21 cellular contexts compared by ENCODE assay signal in genomic region chr6:44048277-44048676, GRCh38.
A peak's percentile ranks its signal among the peaks of the same experiment; 100 is the strongest.
DNase-seq lines count a peak whose midpoint lies in the region; ATAC-seq, FAIRE-seq and TF ChIP-seq lines count a peak whose summit lies in the region.
"Had no signal": no experiment of that assay in that cellular context is flagged by ENCODE, and none has a peak within 500 bp of the region (broad histone marks: within the 10 kb centered on the region; RNA-seq: fewer than 3 reads in every experiment).

No MANE protein-coding gene starts in this region.

- no peak overlapping the region for H3K18ac ChIP-seq in H1 (ENCODE audit: extremely low read depth, low read length)

- DNase-seq in A549 (ENCODE audit: low read depth in 1 of 2, low spot score in 1 of 2) = no peak
- DNase-seq in H1 (ENCODE audit: low read depth in 1 of 2, low spot score in 2 of 2) = no peak
- DNase-seq in NCI-H1417 (lab: John Stamatoyannopoulos, UW) = no peak
- DNase-seq in mucosa of descending colon = no peak
- DNase-seq: ACHN; Caco-2; CD4-positive, CD25-positive, alpha-beta regulatory T cell; DMS153; H9; KBM-7; NCI-H1092; NCI-H1694; NCI-H510A treated with DMSO at 0.1 percent for 48 hours had no signal

- ATAC-seq in A549 = no peak
- no peak for ATAC-seq in HG03139 (IDR thresholded peaks at IDR 0.05; ENCODE audit: unreplicated experiment)
- no peak for ATAC-seq in HG03460 (IDR thresholded peaks at IDR 0.05; ENCODE audit: unreplicated experiment)
- ATAC-seq in mucosa of descending colon = no peak

- no peak overlapping the region for H2AFZ ChIP-seq in H1 (ENCODE audit: low read length)

- intact Hi-C loops in mucosa of descending colon (cut with DNase I, micrococcal nuclease) = no loop called here

- peaks cover 3% of the 10 kb centered on the region; the same call in 1 of the 2 replicates for H3K79me1 ChIP-seq in H1 (ENCODE audit: low read depth, low read length)

- H2AK5ac ChIP-seq in H1 (ENCODE audit: low read depth, low read length) = no peak overlapping the region

- 100% methylated on average over 2 of the region's 6 CpGs for WGBS in A549 (ENCODE audit: missing lambda C conversion rate)
- 91% methylated on average over 6 of the region's 6 CpGs; no CpG with 5 or more reads in 1 of the 2 experiments for WGBS in H1 (ENCODE audit: extremely low coverage in 1 of 2, insufficient coverage in 1 of 2, insufficient read length in 1 of 2, insufficient replicate concordance in 2 of 2, low coverage in 1 of 2, low lambda C conversion rate in 2 of 2, missing lambda C conversion rate in 1 of 2), 2 experiments

- no peak overlapping the region; the same call in 1 of the 2 replicates for H2BK5ac ChIP-seq in H1 (ENCODE audit: low read depth, low read length)

- CTCF ChIA-PET in A549 (lab: Yijun Ruan, JAX) (interaction anchor here (1.1 to 2.3 kb wide), 3 partner anchors 15 to 30 kb away, joined by 3 to 9 read pairs (median 4); no protein-coding TSS in a partner anchor), H1 (lab: Charles Lee; ENCODE audit: partially characterized antibody) (interaction anchor here (1.0 to 23.4 kb wide), 4 partner anchors 16 to 43 kb away, joined by 3 to 331 read pairs (median 58); no protein-coding TSS in a partner anchor)

- H4K91ac ChIP-seq in H1 (replicated peaks; ENCODE audit: insufficient read length, low read length) = no peak overlapping the region

- no peaks in the 10 kb centered on the region for H3K36me3 ChIP-seq in H1 (ENCODE audit: control insufficient read depth in 2 of 4, insufficient read depth in 4 of 4, low read length in 3 of 4)
- H3K36me3 ChIP-seq in rectal smooth muscle tissue (ENCODE audit: control insufficient read depth, insufficient read depth, low read length) = no peaks in the 10 kb centered on the region
- no peaks in the 10 kb centered on the region for H3K36me3 ChIP-seq in mucosa of descending colon (ENCODE audit: low read depth)

- H3K4me2 ChIP-seq in A549 = peak overlapping the region; percentile 40; the same call in 1 of the 3 replicates
- H3K4me2 ChIP-seq in H1 (ENCODE audit: insufficient read depth in 1 of 2, low read depth in 2 of 2, low read length in 2 of 2) = no peak overlapping the region

- peaks cover 0 to 3% of the 10 kb centered on the region in 2 experiments for H4K20me1 ChIP-seq in H1 (replicated peaks in 1 of 2; ENCODE audit: control insufficient read depth in 1 of 2, insufficient read depth in 2 of 2, low read length in 2 of 2)

- no peak overlapping the region for H3K23ac ChIP-seq in H1 (ENCODE audit: insufficient read length)

- H2BK12ac ChIP-seq in H1 (ENCODE audit: low read depth, low read length) = 0 out of 2 replicates have a peak overlapping the region, but pooled peaks have one; percentile 27

- H2BK120ac ChIP-seq in H1 (replicated peaks; ENCODE audit: low read depth, low read length) = no peak overlapping the region

- H3K4me3 ChIP-seq in A549 (no peak overlapping the region), H1 (ENCODE audit: extremely low read depth in 1 of 4, insufficient read depth in 2 of 4, low read depth in 3 of 4, low read length in 4 of 4) (no peak overlapping the region), rectal smooth muscle tissue (ENCODE audit: low read length) (no peak overlapping the region), mucosa of descending colon (no peak overlapping the region)

- no peak overlapping the region for H3K56ac ChIP-seq in H1 (replicated peaks; ENCODE audit: insufficient read length, low read depth, low read length)

- POLR2A ChIA-PET in A549 (lab: Yijun Ruan, JAX) (no interaction called here), H1 (lab: Charles Lee; ENCODE audit: partially characterized antibody) (interaction anchor here (0.9 to 1.8 kb wide), 4 partner anchors 11 to 29 kb away, joined by 3 to 4 read pairs (median 3); no protein-coding TSS in a partner anchor)

- H4K8ac ChIP-seq in H1 (ENCODE audit: extremely low read depth, insufficient read depth, low read length) = no peak overlapping the region

- no peaks in the 10 kb centered on the region for H3K9me3 ChIP-seq in A549
- H3K9me3 ChIP-seq in H1 (ENCODE audit: insufficient read depth in 2 of 2, low read depth in 1 of 2, low read length in 1 of 2) = no peaks in the 10 kb centered on the region
- H3K9me3 ChIP-seq in mucosa of descending colon = no peaks in the 10 kb centered on the region
- H3K9me3 ChIP-seq: Caco-2 had no signal

- H3K9ac ChIP-seq in H1 (replicated peaks in 1 of 4; ENCODE audit: extremely low read depth in 1 of 4, low read depth in 3 of 4, low read length in 3 of 4) (no peak overlapping the region), rectal smooth muscle tissue (ENCODE audit: low read length) (no peak overlapping the region)

- TF ChIP-seq RAD21 in A549 (conservative IDR thresholded peaks at IDR 0.05 in 1 of 2, IDR thresholded peaks at IDR 0.05 in 1 of 2) = no peak
- TF ChIP-seq RAD21 in Ishikawa (IDR thresholded peaks at IDR 0.05; ENCODE audit: low read depth) = no peak
- no peak for TF ChIP-seq RAD21 in H1 (IDR thresholded peaks at IDR 0.05 in 1 of 2, conservative IDR thresholded peaks at IDR 0.05 in 1 of 2; ENCODE audit: low read depth in 2 of 2, low read length in 2 of 2)

- H2BK15ac ChIP-seq in H1 (ENCODE audit: low read length) = peak overlapping the region; percentile 88

- no peak overlapping the region for H3K14ac ChIP-seq in H1 (ENCODE audit: insufficient read length)

- no peak overlapping the region for H3K4ac ChIP-seq in H1 (replicated peaks; ENCODE audit: insufficient read length, low read depth, low read length)

- H3K4me1 ChIP-seq in A549 = peaks cover 93% of the 10 kb centered on the region
- peaks cover 2 to 18% (median 7%) of the 10 kb centered on the region in 4 experiments for H3K4me1 ChIP-seq in H1 (replicated peaks in 1 of 4; ENCODE audit: control insufficient read depth in 3 of 4, insufficient read depth in 4 of 4, low read length in 3 of 4)
- peaks cover 47% of the 10 kb centered on the region for H3K4me1 ChIP-seq in rectal smooth muscle tissue (ENCODE audit: control insufficient read depth, insufficient read depth, low read length)
- H3K4me1 ChIP-seq in mucosa of descending colon (ENCODE audit: low read depth) = no peaks in the 10 kb centered on the region

- no peak overlapping the region for H2BK20ac ChIP-seq in H1 (ENCODE audit: low read length)

- H3K27ac ChIP-seq in A549 (peak overlapping the region; percentile 89 to 97), H1 (ENCODE audit: low read depth, low read length) (no peak overlapping the region), rectal smooth muscle tissue (ENCODE audit: low read depth, low read length) (peak overlapping the region; percentile 89)
- H3K27ac ChIP-seq: HL-60 had no signal

- peaks cover 13% of the 10 kb centered on the region for H3K23me2 ChIP-seq in H1 (ENCODE audit: low read depth, low read length)

- no peak overlapping the region for H4K5ac ChIP-seq in H1 (ENCODE audit: insufficient read length, low read depth, low read length)

- no peak for TF ChIP-seq EP300 in A549 (IDR thresholded peaks at IDR 0.05)
- TF ChIP-seq EP300 in Ishikawa (IDR thresholded peaks at IDR 0.05; ENCODE audit: borderline replicate concordance) = no peak
- no peak for TF ChIP-seq EP300 in H1 (IDR thresholded peaks at IDR 0.05; ENCODE audit: borderline replicate concordance in 1 of 2, low read depth in 2 of 2, low read length in 2 of 2)

- FAIRE-seq in A549 (lab: Jason Lieb, UNC) (no peak), H1 (lab: Jason Lieb, UNC) (no peak)
- FAIRE-seq: GM12892, HTR-8/SVneo, RCC 7860 had no signal

- no peak for TF ChIP-seq POLR2A in A549 (IDR thresholded peaks at IDR 0.05; ENCODE audit: low read length)
- no peak for TF ChIP-seq POLR2A in H1 (IDR thresholded peaks at IDR 0.05; ENCODE audit: control extremely low read depth in 1 of 2, low read depth in 2 of 2, low read length in 2 of 2)

- no peaks in the 10 kb centered on the region for H3K27me3 ChIP-seq in H1 (replicated peaks in 1 of 4; ENCODE audit: control insufficient read depth in 3 of 4, extremely low read depth in 1 of 4, insufficient read depth in 3 of 4, low read length in 3 of 4)
- no peaks in the 10 kb centered on the region for H3K27me3 ChIP-seq in rectal smooth muscle tissue (ENCODE audit: control insufficient read depth, insufficient read depth, low read length)

- no peaks in the 10 kb centered on the region for H3K79me2 ChIP-seq in H1 (ENCODE audit: control insufficient read depth in 1 of 2, insufficient read depth in 2 of 2, low read length in 2 of 2)

- TF ChIP-seq CTCF in A549 (IDR thresholded peaks at IDR 0.05) (no peak), H1 (IDR thresholded peaks at IDR 0.05; ENCODE audit: control extremely low read depth in 1 of 3, insufficient read depth in 1 of 3, low read depth in 1 of 3, low read length in 3 of 3) (no peak), mucosa of descending colon (IDR thresholded peaks at IDR 0.05) (no peak)

TF ChIP-seq in A549, 52 proteins besides CTCF, POLR2A, EP300 and RAD21 (continues in another document):
- TF ChIP-seq EHF (CRISPR knock-in tag; IDR thresholded peaks at IDR 0.05) (no peak), RCOR1 (IDR thresholded peaks at IDR 0.05; ENCODE audit: low read depth, low read length) (no peak), NR3C1 (IDR thresholded peaks at IDR 0.05) (no peak), MAZ (IDR thresholded peaks at IDR 0.05; ENCODE audit: borderline replicate concordance, low read depth, low read length) (no peak), RFX5 (IDR thresholded peaks at IDR 0.05) (no peak), KDM5A (IDR thresholded peaks at IDR 0.05) (no peak), HOXA7 (CRISPR knock-in tag; IDR thresholded peaks at IDR 0.05) (no peak), FOXS1 (CRISPR knock-in tag; IDR thresholded peaks at IDR 0.05) (no peak), CBX8 (IDR thresholded peaks at IDR 0.05) (no peak)

TF ChIP-seq in Ishikawa, 13 proteins besides CTCF, POLR2A, EP300 and RAD21 (continues in another document):
- no peak for TF ChIP-seq USF1 (IDR thresholded peaks at IDR 0.05)
- TF ChIP-seq CEBPB (IDR thresholded peaks at IDR 0.05) = no peak
- TF ChIP-seq TCF12 (IDR thresholded peaks at IDR 0.05; ENCODE audit: low read depth) = no peak
- TF ChIP-seq NFIC (IDR thresholded peaks at IDR 0.05) = 0 out of 2 replicates have a peak, but pooled peaks have one; percentile 19

TF ChIP-seq in H1, 55 proteins besides CTCF, POLR2A, EP300 and RAD21:
- no peak for TF ChIP-seq RXRA (IDR thresholded peaks at IDR 0.05; ENCODE audit: insufficient read depth, low read depth, low read length)
- TF ChIP-seq BCL11A (IDR thresholded peaks at IDR 0.05; ENCODE audit: low read depth in 2 of 2, low read length in 2 of 2) = no peak
- TF ChIP-seq ATF3 (IDR thresholded peaks at IDR 0.05; ENCODE audit: insufficient read depth, low read depth, low read length) = no peak
- no peak for TF ChIP-seq E2F6 (IDR thresholded peaks at IDR 0.05)
